1 cellular context compared by ENCODE assay signal in genomic region chr2:174595415-174595814, GRCh38.
TF ChIP-seq lines count a peak whose summit lies in the region.

No MANE protein-coding gene starts in this region.

TF ChIP-seq in K562, 482 proteins besides CTCF, POLR2A, EP300 and RAD21 (continued from another document):
- TF ChIP-seq, protein P1, sequence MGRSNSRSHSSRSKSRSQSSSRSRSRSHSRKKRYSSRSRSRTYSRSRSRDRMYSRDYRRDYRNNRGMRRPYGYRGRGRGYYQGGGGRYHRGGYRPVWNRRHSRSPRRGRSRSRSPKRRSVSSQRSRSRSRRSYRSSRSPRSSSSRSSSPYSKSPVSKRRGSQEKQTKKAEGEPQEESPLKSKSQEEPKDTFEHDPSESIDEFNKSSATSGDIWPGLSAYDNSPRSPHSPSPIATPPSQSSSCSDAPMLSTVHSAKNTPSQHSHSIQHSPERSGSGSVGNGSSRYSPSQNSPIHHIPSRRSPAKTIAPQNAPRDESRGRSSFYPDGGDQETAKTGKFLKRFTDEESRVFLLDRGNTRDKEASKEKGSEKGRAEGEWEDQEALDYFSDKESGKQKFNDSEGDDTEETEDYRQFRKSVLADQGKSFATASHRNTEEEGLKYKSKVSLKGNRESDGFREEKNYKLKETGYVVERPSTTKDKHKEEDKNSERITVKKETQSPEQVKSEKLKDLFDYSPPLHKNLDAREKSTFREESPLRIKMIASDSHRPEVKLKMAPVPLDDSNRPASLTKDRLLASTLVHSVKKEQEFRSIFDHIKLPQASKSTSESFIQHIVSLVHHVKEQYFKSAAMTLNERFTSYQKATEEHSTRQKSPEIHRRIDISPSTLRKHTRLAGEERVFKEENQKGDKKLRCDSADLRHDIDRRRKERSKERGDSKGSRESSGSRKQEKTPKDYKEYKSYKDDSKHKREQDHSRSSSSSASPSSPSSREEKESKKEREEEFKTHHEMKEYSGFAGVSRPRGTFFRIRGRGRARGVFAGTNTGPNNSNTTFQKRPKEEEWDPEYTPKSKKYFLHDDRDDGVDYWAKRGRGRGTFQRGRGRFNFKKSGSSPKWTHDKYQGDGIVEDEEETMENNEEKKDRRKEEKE (IDR thresholded peaks at IDR 0.05; ENCODE audit: borderline replicate concordance in 1 of 2, control insufficient read depth in 1 of 2, low read depth in 2 of 2, low read length in 1 of 2) = no peak
- peak; percentile 27; the same call in 1 of the 2 replicates for TF ChIP-seq ZNF589 (CRISPR knock-in tag; IDR thresholded peaks at IDR 0.05; ENCODE audit: low read depth)
TF ChIP-seq in K562: peak in this region for 2.
